Comparison of ENCODE assay signal across 13 cellular contexts in genomic region chr2:234309431-234309830, GRCh38.
DNase-seq lines count a peak whose midpoint lies in the region; ATAC-seq, FAIRE-seq and TF ChIP-seq lines count a peak whose summit lies in the region.
"Had no signal": no experiment of that assay in that cellular context is flagged by ENCODE, and none has a peak within 500 bp of the region (broad histone marks: within the 10 kb centered on the region; RNA-seq: fewer than 3 reads in every experiment).

No MANE protein-coding gene starts in this region.

- intact Hi-C loops in activated CD4-positive, alpha-beta memory T cell treated with anti-CD3 and anti-CD28 coated beads for 36 hours (cut with micrococcal nuclease): loop anchor here (1.0 to 2.0 kb wide), 3 partner anchors 31 to 113 kb away; no protein-coding TSS in a partner anchor
- intact Hi-C loops in transverse colon (cut with DNase I; ENCODE audit: low total_unique reads): no loop called here

- in situ Hi-C loops in transverse colon (cut with MboI; ENCODE audit: low pct_ligation_motif_present in 1 of 4, low pct_unique_long_range_greater_than_20kb in 1 of 4, low sequenced_read_pairs in 3 of 4): no loop called here

- peak overlapping the region; percentile 46 for H3K4me3 Mint-ChIP-seq in activated naive CD4-positive, alpha-beta T cell treated with anti-CD3 and anti-CD28 coated beads, Interleukin-2, amount 10 ng/mL, durations not matched to agents 7 days and 5 days
- H3K4me3 Mint-ChIP-seq in activated CD4-positive, alpha-beta memory T cell treated with anti-CD3 and anti-CD28 coated beads for 36 hours: peak overlapping the region; percentile 38
- H3K4me3 Mint-ChIP-seq: endodermal cell, type B pancreatic cell had no signal

- H3K27ac Mint-ChIP-seq in activated naive CD4-positive, alpha-beta T cell treated with anti-CD3 and anti-CD28 coated beads, Interleukin-2, amount 10 ng/mL, durations not matched to agents 7 days and 5 days: peak overlapping the region; percentile 97
- H3K27ac Mint-ChIP-seq in activated CD4-positive, alpha-beta memory T cell treated with anti-CD3 and anti-CD28 coated beads for 36 hours: peak overlapping the region; percentile 89
- H3K27ac Mint-ChIP-seq: endodermal cell had no signal

- peaks cover 46% of the 10 kb centered on the region for H3K4me1 ChIP-seq in keratinocyte (ENCODE audit: control insufficient read depth, extremely low read depth, insufficient read depth, low read length)
- H3K4me1 ChIP-seq in transverse colon: no peaks in the 10 kb centered on the region

- no peak for TF ChIP-seq POLR2A in transverse colon (IDR thresholded peaks at IDR 0.05)

- FAIRE-seq in keratinocyte (lab: Jason Lieb, UNC): no peak
- FAIRE-seq: frontal cortex had no signal

- H3K27me3 Mint-ChIP-seq in activated naive CD4-positive, alpha-beta T cell treated with anti-CD3 and anti-CD28 coated beads, Interleukin-2, amount 10 ng/mL, durations not matched to agents 7 days and 5 days: no peaks in the 10 kb centered on the region
- H3K27me3 Mint-ChIP-seq in activated CD4-positive, alpha-beta memory T cell treated with anti-CD3 and anti-CD28 coated beads for 36 hours: no peaks in the 10 kb centered on the region
- H3K27me3 Mint-ChIP-seq: type B pancreatic cell had no signal

- H3K4me3 ChIP-seq in keratinocyte (ENCODE audit: control insufficient read depth in 2 of 3, extremely low read depth in 1 of 3, insufficient read depth in 2 of 3, low read depth in 1 of 3, low read length in 3 of 3) (no peak overlapping the region), transverse colon (no peak overlapping the region)

- H3K9me3 ChIP-seq in keratinocyte (ENCODE audit: control insufficient read depth, low read depth, low read length) (peaks cover 3% of the 10 kb centered on the region), transverse colon (no peaks in the 10 kb centered on the region)

- H3K27ac ChIP-seq in keratinocyte (ENCODE audit: control insufficient read depth, insufficient read depth, low read length): peak overlapping the region; percentile 78
- peak overlapping the region in 3 of 4 donors; percentile 3 to 66 (median 52) for H3K27ac ChIP-seq in transverse colon

- H3K9ac ChIP-seq in keratinocyte (ENCODE audit: control insufficient read depth, extremely low read depth, insufficient read depth, low read length): no peak overlapping the region

- no peaks in the 10 kb centered on the region for H3K36me3 ChIP-seq in keratinocyte (ENCODE audit: control insufficient read depth in 2 of 2, extremely low read depth in 1 of 2, insufficient read depth in 2 of 2, low read length in 2 of 2)
- no peaks in the 10 kb centered on the region for H3K36me3 ChIP-seq in transverse colon

- CTCF ChIA-PET in activated naive CD4-positive, alpha-beta T cell treated with anti-CD3 and anti-CD28 coated beads, Interleukin-2, amount 10 ng/mL, durations not matched to agents 7 days and 5 days (lab: Charles Lee): interaction anchor here (0.7 to 3.7 kb wide), 7 partner anchors 15 to 174 kb away, joined by 3 to 24 read pairs (median 4); no protein-coding TSS in a partner anchor
- CTCF ChIA-PET in activated CD4-positive, alpha-beta memory T cell treated with anti-CD3 and anti-CD28 coated beads for 36 hours (lab: Charles Lee): interaction anchor here (1.3 to 3.2 kb wide), 4 partner anchors 9 to 187 kb away, joined by 3 to 20 read pairs (median 8); partner anchors contain the start of gene ARL4C

- no peak overlapping the region for H3K4me2 ChIP-seq in keratinocyte (ENCODE audit: control insufficient read depth, extremely low read depth, insufficient read depth, low read depth, low read length)

- H3K36me3 Mint-ChIP-seq in activated naive CD4-positive, alpha-beta T cell treated with anti-CD3 and anti-CD28 coated beads, Interleukin-2, amount 10 ng/mL, durations not matched to agents 7 days and 5 days: peaks cover 16% of the 10 kb centered on the region
- H3K36me3 Mint-ChIP-seq in activated CD4-positive, alpha-beta memory T cell treated with anti-CD3 and anti-CD28 coated beads for 36 hours: peaks cover 3% of the 10 kb centered on the region
- H3K36me3 Mint-ChIP-seq: type B pancreatic cell had no signal

- H3K27me3 ChIP-seq in keratinocyte (ENCODE audit: control insufficient read depth, extremely low read depth, insufficient read depth, low read length) (no peaks in the 10 kb centered on the region), transverse colon (no peaks in the 10 kb centered on the region)

- no peak overlapping the region for H2AFZ ChIP-seq in keratinocyte (ENCODE audit: control insufficient read depth, low read length)

- no peaks in the 10 kb centered on the region for H3K79me2 ChIP-seq in keratinocyte (ENCODE audit: control insufficient read depth, insufficient read depth, low read length)

- no peaks in the 10 kb centered on the region for H4K20me1 ChIP-seq in keratinocyte (ENCODE audit: control insufficient read depth, extremely low read depth, insufficient read depth, low read length)

- TF ChIP-seq EP300 in transverse colon (IDR thresholded peaks at IDR 0.05; ENCODE audit: low read depth): no peak

- no peak for DNase-seq in activated naive CD4-positive, alpha-beta T cell treated with anti-CD3 and anti-CD28 coated beads, Interleukin-2, amount 10 ng/mL, durations not matched to agents 7 days and 5 days
- no peak for DNase-seq in activated naive CD4-positive, alpha-beta T cell treated with anti-CD3 and anti-CD28 coated beads, Interleukin-2, amount 50 U/mL, for 16 hours
- peak; percentile 58 for DNase-seq in activated CD4-positive, alpha-beta memory T cell treated with anti-CD3 and anti-CD28 coated beads for 36 hours
- DNase-seq in keratinocyte (ENCODE audit: low read depth, low spot score): no peak
- no peak for DNase-seq in transverse colon
- no peak for DNase-seq in NCI-H345 treated with DMSO at 0.1 percent for 48 hours (lab: John Stamatoyannopoulos, UW; ENCODE audit: unreplicated experiment)
- DNase-seq: endodermal cell, NCI-H1694 treated with DMSO at 0.1 percent for 48 hours, NCI-H524 treated with DMSO at 0.1 percent for 48 hours had no signal

- H3K4me1 Mint-ChIP-seq in activated naive CD4-positive, alpha-beta T cell treated with anti-CD3 and anti-CD28 coated beads, Interleukin-2, amount 10 ng/mL, durations not matched to agents 7 days and 5 days: peaks cover 64% of the 10 kb centered on the region
- H3K4me1 Mint-ChIP-seq in activated CD4-positive, alpha-beta memory T cell treated with anti-CD3 and anti-CD28 coated beads for 36 hours (ENCODE audit: low read depth): peaks cover 54% of the 10 kb centered on the region

- POLR2A ChIA-PET in activated CD4-positive, alpha-beta memory T cell treated with anti-CD3 and anti-CD28 coated beads for 36 hours (lab: Charles Lee): interaction anchor here (0.8 to 3.3 kb wide), 8 partner anchors 18 to 188 kb away, joined by 3 to 40 read pairs (median 5); partner anchors contain the start of gene ARL4C

- H3K9me3 Mint-ChIP-seq in activated naive CD4-positive, alpha-beta T cell treated with anti-CD3 and anti-CD28 coated beads, Interleukin-2, amount 10 ng/mL, durations not matched to agents 7 days and 5 days: peaks cover 10% of the 10 kb centered on the region
- peaks cover 8% of the 10 kb centered on the region for H3K9me3 Mint-ChIP-seq in activated CD4-positive, alpha-beta memory T cell treated with anti-CD3 and anti-CD28 coated beads for 36 hours

- no peaks in the 10 kb centered on the region for H3K9me1 ChIP-seq in keratinocyte (ENCODE audit: control insufficient read depth, extremely low read depth, insufficient read depth, low read length)

- 79 to 88% methylated on average over 5 of the region's 5 CpGs for WGBS in transverse colon (ENCODE audit: low coverage in 1 of 2), 2 donors

- no peak for TF ChIP-seq CTCF in keratinocyte (optimal IDR thresholded peaks at IDR 0.05 in 1 of 3, IDR thresholded peaks at IDR 0.05 in 1 of 3, conservative IDR thresholded peaks at IDR 0.05 in 1 of 3; ENCODE audit: extremely low read depth in 1 of 3, insufficient read depth in 2 of 3, low read length in 3 of 3)
- no peak for TF ChIP-seq CTCF in transverse colon (IDR thresholded peaks at IDR 0.05)

- ATAC-seq in HG03280 (IDR thresholded peaks at IDR 0.05; ENCODE audit: unreplicated experiment) (no peak), HG02973 (IDR thresholded peaks at IDR 0.05; ENCODE audit: unreplicated experiment) (no peak)

- dilution Hi-C loops in keratinocyte (cut with MboI; ENCODE audit: extremely low pct_ligation_motif_present, low sequenced_read_pairs): no loop called here
